In genomic region chr10:47047577-47048532, GRCh38 we compare ENCODE assay signal across 8 cellular contexts.
DNase-seq lines count a peak whose midpoint lies in the region; ATAC-seq and TF ChIP-seq lines count a peak whose summit lies in the region.

No MANE protein-coding gene starts in this region.

- H3K9me3 ChIP-seq in CD4-positive, alpha-beta T cell (ENCODE audit: control insufficient read depth, low read length), result no peaks in the 10 kb centered on the region
- no peaks in the 10 kb centered on the region for H3K9me3 ChIP-seq in GM23248 (ENCODE audit: low read depth)

- peaks cover 23% of the 10 kb centered on the region for H3K4me1 Mint-ChIP-seq in CD4-positive, alpha-beta T cell (ENCODE audit: low read depth)
- peaks cover 5 to 17% of the 10 kb centered on the region in 2 donors for H3K4me1 Mint-ChIP-seq in effector memory CD8-positive, alpha-beta T cell (ENCODE audit: low read depth in 2 of 2)

- H3F3A ChIP-seq in GM23248 (ENCODE audit: insufficient read depth), result no peaks in the 10 kb centered on the region

- CTCF ChIA-PET in CD4-positive, alpha-beta T cell (lab: Charles Lee), result interaction anchor here (0.8 to 2.7 kb wide), 9 partner anchors 23 to 293 kb away, joined by 3 to 76 read pairs (median 3); partner anchors contain the start of gene GDF10

- no peaks in the 10 kb centered on the region for H3K9me3 Mint-ChIP-seq in CD4-positive, alpha-beta T cell
- no peaks in the 10 kb centered on the region for H3K9me3 Mint-ChIP-seq in effector memory CD8-positive, alpha-beta T cell

- DNase-seq in CD4-positive, alpha-beta T cell, result peak; percentile 60 to 84 (median 73)
- DNase-seq in GM23248 (peak; percentile 77), NCI-H82 treated with DMSO at 0.1 percent for 48 hours (lab: John Stamatoyannopoulos, UW; ENCODE audit: unreplicated experiment) (peak; percentile 37), midbrain (lab: John Stamatoyannopoulos, UW) (peak; percentile 49)
- peak; percentile 48 to 80 (median 70) for DNase-seq in activated CD8-positive, alpha-beta memory T cell treated with anti-CD3 and anti-CD28 coated beads for 48 hours (ENCODE audit: low read depth in 2 of 3, low spot score in 2 of 3)
- DNase-seq in effector memory CD8-positive, alpha-beta T cell, result peak; percentile 36 to 45 (median 44)
- peak; percentile 40 to 57 for DNase-seq in stimulated activated CD8-positive, alpha-beta memory T cell treated with anti-CD3 and anti-CD28 coated beads, Interleukin-4, amount 100 ng/mL, for 4 hours (ENCODE audit: low read depth in 2 of 2, low spot score in 1 of 2)

- H3K27me3 Mint-ChIP-seq in CD4-positive, alpha-beta T cell, result no peaks in the 10 kb centered on the region
- H3K27me3 Mint-ChIP-seq in effector memory CD8-positive, alpha-beta T cell, result peaks cover 0 to 16% of the 10 kb centered on the region in 2 donors

- H3K79me2 ChIP-seq in GM23248 (ENCODE audit: insufficient read depth), result no peaks in the 10 kb centered on the region

- no peak overlapping the region for H3K27ac Mint-ChIP-seq in CD4-positive, alpha-beta T cell
- no peak overlapping the region for H3K27ac Mint-ChIP-seq in effector memory CD8-positive, alpha-beta T cell

- H3K9me2 ChIP-seq in GM23248 (ENCODE audit: insufficient read depth), result no peaks in the 10 kb centered on the region

- H3K4me3 Mint-ChIP-seq in CD4-positive, alpha-beta T cell, result no peak overlapping the region
- H3K4me3 Mint-ChIP-seq in effector memory CD8-positive, alpha-beta T cell, result peak overlapping the region in 1 of 2 donors; percentile 27

- intact Hi-C loops in CD4-positive, alpha-beta T cell (cut with DNase I, micrococcal nuclease), result loop anchor here (1.0 to 10.0 kb wide), 5 partner anchors 23 to 292 kb away; no protein-coding TSS in a partner anchor

- H3K9ac ChIP-seq in GM23248, result no peak overlapping the region

- H3K27ac ChIP-seq in CD4-positive, alpha-beta T cell (ENCODE audit: low read depth, low read length), result no peak overlapping the region
- no peak overlapping the region for H3K27ac ChIP-seq in GM23248

- H4K20me1 ChIP-seq in GM23248 (ENCODE audit: insufficient read depth), result no peaks in the 10 kb centered on the region

- peak; percentile 86 for TF ChIP-seq CTCF in CD4-positive, alpha-beta T cell (IDR thresholded peaks at IDR 0.05)

- H3K36me3 ChIP-seq in GM23248 (ENCODE audit: low read depth), result no peaks in the 10 kb centered on the region

- no peak overlapping the region for H3K4me3 ChIP-seq in GM23248

- POLR2A ChIA-PET in CD4-positive, alpha-beta T cell (lab: Charles Lee), result interaction anchor here (1.1 to 2.2 kb wide), 4 partner anchors 118 to 263 kb away, joined by 3 to 42 read pairs (median 8); no protein-coding TSS in a partner anchor

- H3K27me3 ChIP-seq in CD4-positive, alpha-beta T cell (ENCODE audit: control insufficient read depth, insufficient read depth, low read length), result no peaks in the 10 kb centered on the region
- H3K27me3 ChIP-seq in GM23248 (replicated peaks; ENCODE audit: insufficient read depth), result no peaks in the 10 kb centered on the region

- in situ Hi-C loops in GM23248 (cut with MboI), result no loop called here

- no peaks in the 10 kb centered on the region for H3K36me3 Mint-ChIP-seq in CD4-positive, alpha-beta T cell (ENCODE audit: low read depth)
- peaks cover 4% of the 10 kb centered on the region for H3K36me3 Mint-ChIP-seq in effector memory CD8-positive, alpha-beta T cell (ENCODE audit: insufficient read depth)

- 0 out of 2 replicates have a peak, but pooled peaks cover 6% of the 10 kb centered on the region for H3K4me1 ChIP-seq in GM23248 (ENCODE audit: insufficient read depth)

- peak; percentile 60 for ATAC-seq in CD4-positive, alpha-beta T cell (ENCODE audit: poor library complexity)
- peak; percentile 41 for ATAC-seq in effector memory CD8-positive, alpha-beta T cell (replicated peaks)
- ATAC-seq in HG03159 (IDR thresholded peaks at IDR 0.05; ENCODE audit: unreplicated experiment), result no peak

- WGBS in GM23248 (ENCODE audit: low coverage in 1 of 2, low lambda C conversion rate in 2 of 2, missing lambda C conversion rate in 2 of 2), 2 experiments, result 34 to 36% methylated on average over 15 of the region's 15 CpGs

- no peak overlapping the region for H3K4me2 ChIP-seq in GM23248 (ENCODE audit: unreplicated experiment)

- H2AFZ ChIP-seq in GM23248, result no peak overlapping the region
